18 cellular contexts compared by ENCODE assay signal in the genomic region with DNA sequence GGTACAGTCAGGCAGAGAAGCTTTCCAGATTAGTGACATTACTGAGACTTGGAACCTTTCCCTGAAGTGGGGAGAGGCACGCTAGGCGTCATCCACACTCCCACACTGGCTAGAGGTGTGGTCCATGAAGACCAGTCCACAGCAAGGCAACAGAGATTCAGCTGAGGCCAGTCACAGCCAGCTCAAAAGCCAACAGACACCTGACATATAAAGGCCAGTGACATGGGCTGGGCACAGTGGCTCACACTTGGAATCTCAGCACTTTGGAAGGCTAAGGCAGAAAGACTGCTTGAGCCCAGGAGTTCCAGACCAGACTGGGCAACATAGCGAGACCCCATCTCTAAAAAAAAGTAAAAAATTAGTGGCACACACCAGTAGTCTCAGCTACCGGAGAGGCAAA. TPM values are rescaled to one million over a fixed set of nuclear protein-coding genes. Genes with fewer than 3 reads are reported as not detected.
DNase-seq lines count a peak whose midpoint lies in the region; ATAC-seq and TF ChIP-seq lines count a peak whose summit lies in the region.
"Had no signal": no experiment of that assay in that cellular context is flagged by ENCODE, and none has a peak within 500 bp of the region (broad histone marks: within the 10 kb centered on the region; RNA-seq: fewer than 3 reads in every experiment).

No MANE protein-coding gene starts in this region.

- TF ChIP-seq POLR2A in gastroesophageal sphincter (IDR thresholded peaks at IDR 0.05), result no peak

- peaks cover 2% of the 10 kb centered on the region for H3K79me1 ChIP-seq in neuronal stem cell (ENCODE audit: low read depth, low read length)

- H2BK5ac ChIP-seq in neuronal stem cell (ENCODE audit: low read length), result no peak overlapping the region

- no peak for TF ChIP-seq CTCF in HEK293 (tag by site-specific recombination; IDR thresholded peaks at IDR 0.05)
- no peak for TF ChIP-seq CTCF in Panc1 (IDR thresholded peaks at IDR 0.05)
- TF ChIP-seq CTCF in gastroesophageal sphincter (IDR thresholded peaks at IDR 0.05), result no peak

- H3K36me3 ChIP-seq in HEK293 (ENCODE audit: control insufficient read depth in 2 of 2, insufficient read depth in 1 of 2, low read length in 2 of 2) (peaks cover 0 to 3% of the 10 kb centered on the region in 2 experiments; a peak in 2 of 3 replicates), Panc1 (ENCODE audit: control insufficient read depth, insufficient read depth, low read length) (no peaks in the 10 kb centered on the region), neuronal stem cell (replicated peaks in 1 of 2; ENCODE audit: control insufficient read depth in 2 of 2, insufficient read depth in 2 of 2, low read length in 2 of 2) (no peaks in the 10 kb centered on the region), gastroesophageal sphincter (no peaks in the 10 kb centered on the region)

- peak overlapping the region; percentile 16 for H3K9ac ChIP-seq in neuronal stem cell (ENCODE audit: low read depth, low read length, poor library complexity)

- H3K27me3 ChIP-seq in Panc1 (ENCODE audit: control insufficient read depth, insufficient read depth, low read length) (peaks cover 2% of the 10 kb centered on the region; the same call in 1 of the 2 replicates), neuronal stem cell (ENCODE audit: control insufficient read depth in 3 of 3, insufficient read depth in 3 of 3, low read depth in 1 of 3, low read length in 3 of 3) (no peaks in the 10 kb centered on the region), gastroesophageal sphincter (peaks cover 32% of the 10 kb centered on the region)

- no peak for DNase-seq in Panc1 (ENCODE audit: low read depth, low spot score)
- DNase-seq in neuronal stem cell (ENCODE audit: low spot score), result no peak
- no peak for DNase-seq in NCI-H1105 (lab: John Stamatoyannopoulos, UW)
- DNase-seq: ACHN; Caco-2; CD4-positive, alpha-beta T cell; DMS153; DMS79; GDM1; H7 had no signal

- ATAC-seq in Panc1 (peak; percentile 74; the same call in 1 of the 2 replicates), esophagus mucosa (peak; percentile 87), gastroesophageal sphincter (no peak), GM18519 (IDR thresholded peaks at IDR 0.05; ENCODE audit: low FRiP score, unreplicated experiment) (no peak)
- ATAC-seq: GM23338, HCT116 had no signal

- in situ Hi-C loops in Panc1 (cut with HindIII; ENCODE audit: low pct_unique_long_range_greater_than_20kb, low sequenced_read_pairs), result no loop called here

- WGBS in neuronal stem cell (ENCODE audit: extremely low coverage in 2 of 2, insufficient read length in 2 of 2, insufficient replicate concordance in 1 of 2), 2 donors, result no CpG with 5 or more reads among the region's 4 CpGs
- WGBS in gastroesophageal sphincter (ENCODE audit: low coverage in 1 of 2), 2 donors, result 56 to 60% methylated on average over 1 to 4 of the region's 4 CpGs

- H4K91ac ChIP-seq in neuronal stem cell (ENCODE audit: low read depth, low read length, poor library complexity), result no peak overlapping the region

- no peak overlapping the region for H3K14ac ChIP-seq in neuronal stem cell (ENCODE audit: low read length)

- H3K4ac ChIP-seq in neuronal stem cell (ENCODE audit: low read length), result no peak overlapping the region

- H2AFZ ChIP-seq in neuronal stem cell (ENCODE audit: low read length), result no peak overlapping the region
- H2AFZ ChIP-seq: GM23338 had no signal

- no peak overlapping the region for H3K27ac ChIP-seq in HEK293 (ENCODE audit: extremely low read depth, low read depth, low read length)
- no peak overlapping the region for H3K27ac ChIP-seq in Panc1 (ENCODE audit: low read length)
- H3K27ac ChIP-seq in neuronal stem cell (replicated peaks; ENCODE audit: low read length), result no peak overlapping the region
- no peak overlapping the region for H3K27ac ChIP-seq in gastroesophageal sphincter
- H3K27ac ChIP-seq: C4-2B had no signal

- no peak for TF ChIP-seq EP300 in gastroesophageal sphincter (IDR thresholded peaks at IDR 0.05)

- H4K8ac ChIP-seq in neuronal stem cell (ENCODE audit: low read depth, low read length), result no peak overlapping the region

- H2BK12ac ChIP-seq in neuronal stem cell (ENCODE audit: low read length), result no peak overlapping the region

- H3K4me2 ChIP-seq in neuronal stem cell (ENCODE audit: insufficient read depth, low read length, poor library complexity, severe bottlenecking), result no peak overlapping the region
- H3K4me2 ChIP-seq: GM23338 had no signal

- peak overlapping the region; percentile 49 for H3K18ac ChIP-seq in neuronal stem cell (ENCODE audit: low read length)

- no peaks in the 10 kb centered on the region for H3K4me1 ChIP-seq in HEK293 (ENCODE audit: control insufficient read depth, insufficient read depth, low read length)
- H3K4me1 ChIP-seq in Panc1 (ENCODE audit: control insufficient read depth, insufficient read depth, low read length), result no peaks in the 10 kb centered on the region; the same call in 1 of the 2 replicates
- H3K4me1 ChIP-seq in neuronal stem cell (ENCODE audit: control insufficient read depth in 2 of 2, insufficient read depth in 1 of 2, low read depth in 1 of 2, low read length in 2 of 2), result no peaks in the 10 kb centered on the region
- peaks cover 0 to under 1% (median 0%) of the 10 kb centered on the region in 3 donors for H3K4me1 ChIP-seq in gastroesophageal sphincter
- H3K4me1 ChIP-seq: Caco-2 had no signal

- H3K23ac ChIP-seq in neuronal stem cell (ENCODE audit: low read depth, low read length, poor library complexity), result no peak overlapping the region

- POLR2A ChIA-PET in HEK293 (lab: Yijun Ruan, JAX), result no interaction called here
- POLR2A ChIA-PET in Panc1 (lab: Charles Lee), result no interaction called here

- H3K4me3 ChIP-seq in HEK293 (ENCODE audit: low read depth, low read length) (no peak overlapping the region), Panc1 (ENCODE audit: low read depth in 2 of 2, low read length in 2 of 2) (no peak overlapping the region), neuronal stem cell (ENCODE audit: low read length in 2 of 2) (no peak overlapping the region), gastroesophageal sphincter (no peak overlapping the region)
- H3K4me3 ChIP-seq: GM23338 had no signal

- H2AK5ac ChIP-seq in neuronal stem cell (ENCODE audit: low read depth, low read length), result no peak overlapping the region

- no peak overlapping the region for H2BK15ac ChIP-seq in neuronal stem cell (ENCODE audit: low read length)

- no peak overlapping the region for H2BK120ac ChIP-seq in neuronal stem cell (ENCODE audit: low read depth, low read length)

- intact Hi-C loops in Panc1 (cut with micrococcal nuclease; ENCODE audit: unreplicated experiment), result no loop called here

- no TSS peak for BruUV-seq in Panc1 (replicated peaks; lab: Mats Ljungman, UMichigan)

- H3K9me3 ChIP-seq in HEK293 (ENCODE audit: control insufficient read depth, insufficient read depth, low read depth, low read length), result no peaks in the 10 kb centered on the region
- H3K9me3 ChIP-seq in Panc1 (ENCODE audit: control insufficient read depth, insufficient read depth, low read depth, low read length), result no peaks in the 10 kb centered on the region
- H3K9me3 ChIP-seq in neuronal stem cell (replicated peaks in 1 of 2; ENCODE audit: control insufficient read depth in 2 of 2, insufficient read depth in 1 of 2, low read depth in 1 of 2, low read length in 2 of 2), result peaks cover 2 to 5% of the 10 kb centered on the region in 2 donors
- H3K9me3 ChIP-seq in gastroesophageal sphincter, result peaks cover 0 to 16% (median 0%) of the 10 kb centered on the region in 3 donors

- CTCF ChIA-PET in HEK293 (lab: Yijun Ruan, JAX) (interaction anchor here (1.0 kb wide), 2 partner anchors 12 to 166 kb away, joined by 3 read pairs; no protein-coding TSS in a partner anchor), Panc1 (lab: Charles Lee) (interaction anchor here (0.6 kb wide), 1 partner anchor 733 kb away, joined by 4 read pairs; no protein-coding TSS in a partner anchor)

TF ChIP-seq in HEK293, 187 proteins besides CTCF, POLR2A, EP300 and RAD21:
- TF ChIP-seq MZF1 (tag by site-specific recombination; IDR thresholded peaks at IDR 0.05; ENCODE audit: borderline replicate concordance) (no peak), ZNF121 (tag by site-specific recombination; IDR thresholded peaks at IDR 0.05) (peak; percentile 88)

RNA-seq across cellular contexts. Expression of a gene that starts 10.9 kb away (rescaled TPM):
- total RNA-seq in Panc1 (2021; ENCODE audit: unreplicated experiment), result 0.44 TPM
- polyA plus RNA-seq in Panc1 (2012; ENCODE audit: insufficient read length), result 0.50 TPM
- 1.5 TPM for total RNA-seq in esophagus mucosa
- 0.08 TPM for polyA plus RNA-seq in neuronal stem cell (2013, experiment 1 of 2)
- polyA plus RNA-seq in neuronal stem cell (2013, experiment 2 of 2), result 0.06 TPM
- under 1 TPM in 3 of 4 donors, not detected in 1; under 0.01 to 0.45 (median 0.08) TPM for total RNA-seq in gastroesophageal sphincter
- total RNA-seq: CD4-positive, alpha-beta T cell had no signal
- polyA plus RNA-seq: BJ had no signal

RNA-seq across cellular contexts. Expression of a gene that starts 40.4 kb away (rescaled TPM):
- 18.0 TPM for total RNA-seq in Panc1 (2021; ENCODE audit: unreplicated experiment)
- polyA plus RNA-seq in Panc1 (2012; ENCODE audit: insufficient read length), result 17.0 TPM
- total RNA-seq in esophagus mucosa, result 8.0 TPM
- 19.9 TPM for polyA plus RNA-seq in neuronal stem cell (2013, experiment 1 of 2)
- polyA plus RNA-seq in neuronal stem cell (2013, experiment 2 of 2), result 19.3 TPM
- total RNA-seq in gastroesophageal sphincter, result 10 to 100 TPM; 10.1 to 17.9 (median 13.7) TPM

Comparison
In these comparisons a context has a peak if more than half of its experiments do, and no peak if none do; other contexts are left out.
1. ATAC-seq: peak in Panc1 (single experiment) and esophagus mucosa (single experiment); none in gastroesophageal sphincter (single experiment) and GM18519 (single experiment).